Comparison of ENCODE assay signal across 1 cellular context in genomic region chr16:11325404-11326083, GRCh38.
A peak's percentile ranks its signal among the peaks of the same experiment; 100 is the strongest.
TF ChIP-seq lines count a peak whose summit lies in the region.

No MANE protein-coding gene starts in this region.

TF ChIP-seq in GM12878, 131 proteins besides CTCF, POLR2A, EP300 and RAD21 (continued from another document):
- TF ChIP-seq RELB (IDR thresholded peaks at IDR 0.05; ENCODE audit: low read depth) (peak; percentile 37; the same call in 1 of the 2 replicates), IKZF1 (conservative IDR thresholded peaks at IDR 0.05) (peak; percentile 78), GATAD2B (conservative IDR thresholded peaks at IDR 0.05; ENCODE audit: low read depth) (0 out of 2 replicates have a peak, but pooled peaks have one; percentile 27), RUNX3 (IDR thresholded peaks at IDR 0.05; ENCODE audit: low read length) (peak; percentile 58), FOXM1 (IDR thresholded peaks at IDR 0.05; ENCODE audit: low read depth, low read length) (no peak)
